In genomic region chr12:26878661-26879119, GRCh38 we compare ENCODE assay signal across 9 cellular contexts. TPM values are rescaled to one million over a fixed set of nuclear protein-coding genes. Genes with fewer than 3 reads are reported as not detected.
DNase-seq lines count a peak whose midpoint lies in the region; ATAC-seq and TF ChIP-seq lines count a peak whose summit lies in the region.
"Had no signal": no experiment of that assay in that cellular context is flagged by ENCODE, and none has a peak within 500 bp of the region (broad histone marks: within the 10 kb centered on the region; RNA-seq: fewer than 3 reads in every experiment).

No MANE protein-coding gene starts in this region.

- H3K4me3 Mint-ChIP-seq in endodermal cell = no peak overlapping the region

- no peak overlapping the region for H3K27ac Mint-ChIP-seq in endodermal cell

- WGBS in endodermal cell (ENCODE audit: insufficient coverage in 1 of 2, insufficient read length in 1 of 2), 2 experiments = 94 to 100% methylated on average over 4 to 6 of the region's 6 CpGs

- DNase-seq in NCI-H526 (lab: John Stamatoyannopoulos, UW) (peak; percentile 19 to 58), NCI-H526 treated with DMSO at 0.1 percent for 48 hours (lab: John Stamatoyannopoulos, UW) (no peak), NCI-H1694 treated with DMSO at 0.1 percent for 48 hours (lab: John Stamatoyannopoulos, UW) (peak; percentile 81), cerebellum (ENCODE audit: low spot score) (peak; percentile 10), myocyte (ENCODE audit: low read depth) (peak; percentile 96), globus pallidus (ENCODE audit: low spot score) (no peak), endodermal cell (no peak)

- no peaks in the 10 kb centered on the region for H3K4me1 Mint-ChIP-seq in endodermal cell

- no peaks in the 10 kb centered on the region for H3K9me3 ChIP-seq in endodermal cell (ENCODE audit: control insufficient read depth, low read length)

- H3K4me3 ChIP-seq in endodermal cell (ENCODE audit: low read length) = no peak overlapping the region
- H3K4me3 ChIP-seq: A549 had no signal

- H3K4me1 ChIP-seq in endodermal cell (ENCODE audit: control insufficient read depth, insufficient read depth, low read length) = no peaks in the 10 kb centered on the region
- H3K4me1 ChIP-seq: A549 had no signal

- H3K27ac ChIP-seq in endodermal cell (ENCODE audit: low read depth, low read length) = no peak overlapping the region
- H3K27ac ChIP-seq: A549 had no signal

- H3K9ac ChIP-seq in endodermal cell (ENCODE audit: extremely low read depth, low read length, poor library complexity, severe bottlenecking) = no peak overlapping the region

- no peaks in the 10 kb centered on the region for H3K27me3 ChIP-seq in endodermal cell (ENCODE audit: control insufficient read depth, insufficient read depth, low read length, poor library complexity, severe bottlenecking)

- H3K9me3 Mint-ChIP-seq in endodermal cell = peaks cover 10% of the 10 kb centered on the region

- peaks cover 4% of the 10 kb centered on the region for H3K27me3 Mint-ChIP-seq in endodermal cell (ENCODE audit: insufficient read depth)

- no peak for TF ChIP-seq CTCF in endodermal cell (conservative IDR thresholded peaks at IDR 0.05)

- H3K36me3 Mint-ChIP-seq in endodermal cell (ENCODE audit: low read depth) = no peaks in the 10 kb centered on the region

- no peak for ATAC-seq in HG03095 (IDR thresholded peaks at IDR 0.05; ENCODE audit: unreplicated experiment)

- no peaks in the 10 kb centered on the region for H3K36me3 ChIP-seq in endodermal cell (ENCODE audit: control insufficient read depth, insufficient read depth, low read length)

RNA-seq across cellular contexts. Expression of gene ITPR2, which starts 45.7 kb away (rescaled TPM):
- total RNA-seq in cerebellum = 38.6 TPM
- total RNA-seq in myocyte = 5.8 and 8.9 TPM in 2 replicates
- polyA plus RNA-seq in myocyte (2012) = 1.9 TPM
- total RNA-seq in endodermal cell = 10 to 100 TPM; 14.8 to 74.4 TPM
- 1.6 TPM for polyA plus RNA-seq in endodermal cell (2013, experiment 1 of 2)
- 1.5 TPM for polyA plus RNA-seq in endodermal cell (2013, experiment 2 of 2)

RNA-seq across cellular contexts. Expression of gene INTS13, which starts 59.1 kb away (rescaled TPM):
- total RNA-seq in cerebellum = 19.0 TPM
- 51.1 and 70.4 TPM in 2 replicates for total RNA-seq in myocyte
- 12.2 TPM for polyA plus RNA-seq in myocyte (2012)
- total RNA-seq in endodermal cell = 10 to 100 TPM; 23.9 to 55.5 TPM
- polyA plus RNA-seq in endodermal cell (2013, experiment 1 of 2) = 38.8 TPM
- 28.8 TPM for polyA plus RNA-seq in endodermal cell (2013, experiment 2 of 2)

RNA-seq across cellular contexts. Expression of gene FGFR1OP2, which starts 59.6 kb away (rescaled TPM):
- total RNA-seq in cerebellum (47.5 TPM), myocyte (55.0 and 62.0 TPM in 2 replicates), endodermal cell (10 to 100 TPM; 42.2 to 71.3 TPM)
- 24.6 TPM for polyA plus RNA-seq in myocyte (2012)
- polyA plus RNA-seq in endodermal cell (2013, experiment 1 of 2) = 48.0 TPM
- polyA plus RNA-seq in endodermal cell (2013, experiment 2 of 2) = 43.0 TPM

Comparison
In these comparisons a context has a peak if more than half of its experiments do, and no peak if none do; other contexts are left out.
1. DNase-seq: peak in NCI-H526 (2 of 2), NCI-H1694 treated with DMSO at 0.1 percent for 48 hours (single experiment), cerebellum (single experiment) and myocyte (single experiment); none in NCI-H526 treated with DMSO at 0.1 percent for 48 hours (single experiment), globus pallidus (single experiment) and endodermal cell (single experiment).